ENCODE assay signal across 1 cellular context in genomic region chr7:100693312-100694195, GRCh38.
TF ChIP-seq lines count a peak whose summit lies in the region.

No MANE protein-coding gene starts in this region.

TF ChIP-seq in K562, 482 proteins besides CTCF, POLR2A, EP300 and RAD21 (continued from another document and continues in another):
- 0 out of 4 replicates have a peak, but pooled peaks of 1 of the 2 experiments have one; percentile 25 for TF ChIP-seq UBTF (IDR thresholded peaks at IDR 0.05; ENCODE audit: borderline replicate concordance in 1 of 2, low read depth in 2 of 2, low read length in 2 of 2)
- TF ChIP-seq PHF8 (IDR thresholded peaks at IDR 0.05; ENCODE audit: borderline replicate concordance, low read length), result peak; percentile 18; the same call in 1 of the 2 replicates
- TF ChIP-seq NR2C1 (IDR thresholded peaks at IDR 0.05), result no peak
- TF ChIP-seq NR2C1 (tag; IDR thresholded peaks at IDR 0.05), result no peak
- TF ChIP-seq ZBTB7A (IDR thresholded peaks at IDR 0.05; ENCODE audit: borderline replicate concordance, control insufficient read depth, low read depth, low read length), result peak; percentile 81
- TF ChIP-seq CHD1 (IDR thresholded peaks at IDR 0.05; ENCODE audit: low read length), result peak; percentile 93
- TF ChIP-seq ZNF644 (tag; IDR thresholded peaks at IDR 0.05; ENCODE audit: low read depth), result no peak
- TF ChIP-seq DACH1 (IDR thresholded peaks at IDR 0.05; ENCODE audit: partially characterized antibody), result no peak
- no peak for TF ChIP-seq ZNF407 (IDR thresholded peaks at IDR 0.05; ENCODE audit: low read depth)
- TF ChIP-seq, protein P1, sequence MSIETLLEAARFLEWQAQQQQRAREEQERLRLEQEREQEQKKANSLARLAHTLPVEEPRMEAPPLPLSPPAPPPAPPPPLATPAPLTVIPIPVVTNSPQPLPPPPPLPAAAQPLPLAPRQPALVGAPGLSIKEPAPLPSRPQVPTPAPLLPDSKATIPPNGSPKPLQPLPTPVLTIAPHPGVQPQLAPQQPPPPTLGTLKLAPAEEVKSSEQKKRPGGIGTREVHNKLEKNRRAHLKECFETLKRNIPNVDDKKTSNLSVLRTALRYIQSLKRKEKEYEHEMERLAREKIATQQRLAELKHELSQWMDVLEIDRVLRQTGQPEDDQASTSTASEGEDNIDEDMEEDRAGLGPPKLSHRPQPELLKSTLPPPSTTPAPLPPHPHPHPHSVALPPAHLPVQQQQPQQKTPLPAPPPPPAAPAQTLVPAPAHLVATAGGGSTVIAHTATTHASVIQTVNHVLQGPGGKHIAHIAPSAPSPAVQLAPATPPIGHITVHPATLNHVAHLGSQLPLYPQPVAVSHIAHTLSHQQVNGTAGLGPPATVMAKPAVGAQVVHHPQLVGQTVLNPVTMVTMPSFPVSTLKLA (conservative IDR thresholded peaks at IDR 0.05), result 0 out of 4 replicates have a peak, but pooled peaks of 1 of the 2 experiments have one; percentile 11
- TF ChIP-seq ATF7 (IDR thresholded peaks at IDR 0.05), result no peak
- no peak for TF ChIP-seq NELFE (IDR thresholded peaks at IDR 0.05; ENCODE audit: insufficient read depth, insufficient read length)
- TF ChIP-seq ZNF134 (CRISPR knock-in tag; conservative IDR thresholded peaks at IDR 0.05), result no peak
- TF ChIP-seq NBN (IDR thresholded peaks at IDR 0.05; ENCODE audit: low read depth), result no peak
- TF ChIP-seq FOXJ2 (tag; IDR thresholded peaks at IDR 0.05), result no peak
- peak; percentile 39 to 67; a peak in 2 of 4 replicates for TF ChIP-seq MAZ (CRISPR knock-in tag; conservative IDR thresholded peaks at IDR 0.05 in 1 of 2, IDR thresholded peaks at IDR 0.05 in 1 of 2)
- 0 out of 2 replicates have a peak, but pooled peaks have one; percentile 14 for TF ChIP-seq ZNF592 (IDR thresholded peaks at IDR 0.05)
- TF ChIP-seq MTA3 (IDR thresholded peaks at IDR 0.05; ENCODE audit: borderline replicate concordance), result no peak
- TF ChIP-seq MYBL2 (IDR thresholded peaks at IDR 0.05; ENCODE audit: low read depth), result no peak
- no peak for TF ChIP-seq MYBL2 (CRISPR knock-in tag; IDR thresholded peaks at IDR 0.05; ENCODE audit: borderline replicate concordance)
- TF ChIP-seq ZNF12 (CRISPR knock-in tag; IDR thresholded peaks at IDR 0.05), result 0 out of 2 replicates have a peak, but pooled peaks have one; percentile 36
- TF ChIP-seq CTBP1 (IDR thresholded peaks at IDR 0.05; ENCODE audit: borderline replicate concordance), result no peak; the same call in 1 of the 2 replicates
- TF ChIP-seq, protein P2, sequence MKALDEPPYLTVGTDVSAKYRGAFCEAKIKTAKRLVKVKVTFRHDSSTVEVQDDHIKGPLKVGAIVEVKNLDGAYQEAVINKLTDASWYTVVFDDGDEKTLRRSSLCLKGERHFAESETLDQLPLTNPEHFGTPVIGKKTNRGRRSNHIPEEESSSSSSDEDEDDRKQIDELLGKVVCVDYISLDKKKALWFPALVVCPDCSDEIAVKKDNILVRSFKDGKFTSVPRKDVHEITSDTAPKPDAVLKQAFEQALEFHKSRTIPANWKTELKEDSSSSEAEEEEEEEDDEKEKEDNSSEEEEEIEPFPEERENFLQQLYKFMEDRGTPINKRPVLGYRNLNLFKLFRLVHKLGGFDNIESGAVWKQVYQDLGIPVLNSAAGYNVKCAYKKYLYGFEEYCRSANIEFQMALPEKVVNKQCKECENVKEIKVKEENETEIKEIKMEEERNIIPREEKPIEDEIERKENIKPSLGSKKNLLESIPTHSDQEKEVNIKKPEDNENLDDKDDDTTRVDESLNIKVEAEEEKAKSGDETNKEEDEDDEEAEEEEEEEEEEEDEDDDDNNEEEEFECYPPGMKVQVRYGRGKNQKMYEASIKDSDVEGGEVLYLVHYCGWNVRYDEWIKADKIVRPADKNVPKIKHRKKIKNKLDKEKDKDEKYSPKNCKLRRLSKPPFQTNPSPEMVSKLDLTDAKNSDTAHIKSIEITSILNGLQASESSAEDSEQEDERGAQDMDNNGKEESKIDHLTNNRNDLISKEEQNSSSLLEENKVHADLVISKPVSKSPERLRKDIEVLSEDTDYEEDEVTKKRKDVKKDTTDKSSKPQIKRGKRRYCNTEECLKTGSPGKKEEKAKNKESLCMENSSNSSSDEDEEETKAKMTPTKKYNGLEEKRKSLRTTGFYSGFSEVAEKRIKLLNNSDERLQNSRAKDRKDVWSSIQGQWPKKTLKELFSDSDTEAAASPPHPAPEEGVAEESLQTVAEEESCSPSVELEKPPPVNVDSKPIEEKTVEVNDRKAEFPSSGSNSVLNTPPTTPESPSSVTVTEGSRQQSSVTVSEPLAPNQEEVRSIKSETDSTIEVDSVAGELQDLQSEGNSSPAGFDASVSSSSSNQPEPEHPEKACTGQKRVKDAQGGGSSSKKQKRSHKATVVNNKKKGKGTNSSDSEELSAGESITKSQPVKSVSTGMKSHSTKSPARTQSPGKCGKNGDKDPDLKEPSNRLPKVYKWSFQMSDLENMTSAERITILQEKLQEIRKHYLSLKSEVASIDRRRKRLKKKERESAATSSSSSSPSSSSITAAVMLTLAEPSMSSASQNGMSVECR (CRISPR knock-in tag; IDR thresholded peaks at IDR 0.05), result peak; percentile 31; the same call in 1 of the 2 replicates
- TF ChIP-seq, protein P3, sequence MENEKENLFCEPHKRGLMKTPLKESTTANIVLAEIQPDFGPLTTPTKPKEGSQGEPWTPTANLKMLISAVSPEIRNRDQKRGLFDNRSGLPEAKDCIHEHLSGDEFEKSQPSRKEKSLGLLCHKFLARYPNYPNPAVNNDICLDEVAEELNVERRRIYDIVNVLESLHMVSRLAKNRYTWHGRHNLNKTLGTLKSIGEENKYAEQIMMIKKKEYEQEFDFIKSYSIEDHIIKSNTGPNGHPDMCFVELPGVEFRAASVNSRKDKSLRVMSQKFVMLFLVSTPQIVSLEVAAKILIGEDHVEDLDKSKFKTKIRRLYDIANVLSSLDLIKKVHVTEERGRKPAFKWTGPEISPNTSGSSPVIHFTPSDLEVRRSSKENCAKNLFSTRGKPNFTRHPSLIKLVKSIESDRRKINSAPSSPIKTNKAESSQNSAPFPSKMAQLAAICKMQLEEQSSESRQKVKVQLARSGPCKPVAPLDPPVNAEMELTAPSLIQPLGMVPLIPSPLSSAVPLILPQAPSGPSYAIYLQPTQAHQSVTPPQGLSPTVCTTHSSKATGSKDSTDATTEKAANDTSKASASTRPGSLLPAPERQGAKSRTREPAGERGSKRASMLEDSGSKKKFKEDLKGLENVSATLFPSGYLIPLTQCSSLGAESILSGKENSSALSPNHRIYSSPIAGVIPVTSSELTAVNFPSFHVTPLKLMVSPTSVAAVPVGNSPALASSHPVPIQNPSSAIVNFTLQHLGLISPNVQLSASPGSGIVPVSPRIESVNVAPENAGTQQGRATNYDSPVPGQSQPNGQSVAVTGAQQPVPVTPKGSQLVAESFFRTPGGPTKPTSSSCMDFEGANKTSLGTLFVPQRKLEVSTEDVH (IDR thresholded peaks at IDR 0.05; ENCODE audit: low read depth, partially characterized antibody), result no peak
- no peak for TF ChIP-seq MAX (CRISPR knock-in tag; IDR thresholded peaks at IDR 0.05)
- no peak for TF ChIP-seq ETS2 (tag; IDR thresholded peaks at IDR 0.05; ENCODE audit: borderline replicate concordance, poor library complexity, severe bottlenecking)
- no peak for TF ChIP-seq GATA2 (CRISPR knock-in tag; IDR thresholded peaks at IDR 0.05)
- peak; percentile 42; the same call in 1 of the 2 replicates for TF ChIP-seq ZFX (CRISPR knock-in tag; IDR thresholded peaks at IDR 0.05)
